Comparison of ENCODE assay signal across 13 cellular contexts in genomic region chr4:8917321-8917811, GRCh38. TPM values are rescaled to one million over a fixed set of nuclear protein-coding genes. Genes with fewer than 3 reads are reported as not detected.
DNase-seq lines count a peak whose midpoint lies in the region; ATAC-seq and TF ChIP-seq lines count a peak whose summit lies in the region.
"Had no signal": no experiment of that assay in that cellular context is flagged by ENCODE, and none has a peak within 500 bp of the region (broad histone marks: within the 10 kb centered on the region; RNA-seq: fewer than 3 reads in every experiment).

No MANE protein-coding gene starts in this region.

- H3K4me1 Mint-ChIP-seq in activated CD8-positive, alpha-beta memory T cell treated with anti-CD3 and anti-CD28 coated beads, Interleukin-2, amount 10 ng/mL, durations not matched to agents 7 days and 5 days, result no peaks in the 10 kb centered on the region

- WGBS in thyroid gland, 2 donors, result 81 to 87% methylated on average over 8 to 11 of the region's 12 CpGs

- ATAC-seq in activated CD8-positive, alpha-beta memory T cell treated with anti-CD3 and anti-CD28 coated beads, Interleukin-2, amount 10 ng/mL, durations not matched to agents 7 days and 5 days, result no peak

- H3K36me3 Mint-ChIP-seq in activated CD8-positive, alpha-beta memory T cell treated with anti-CD3 and anti-CD28 coated beads, Interleukin-2, amount 10 ng/mL, durations not matched to agents 7 days and 5 days, result no peaks in the 10 kb centered on the region
- H3K36me3 Mint-ChIP-seq: mesothelial cell of epicardium had no signal

- intact Hi-C loops in thyroid gland (cut with DNase I), result no loop called here

- no peaks in the 10 kb centered on the region for H3K27me3 Mint-ChIP-seq in activated CD8-positive, alpha-beta memory T cell treated with anti-CD3 and anti-CD28 coated beads, Interleukin-2, amount 10 ng/mL, durations not matched to agents 7 days and 5 days

- no peaks in the 10 kb centered on the region for H3K36me3 ChIP-seq in thyroid gland

- no peak overlapping the region for H3K27ac Mint-ChIP-seq in activated CD8-positive, alpha-beta memory T cell treated with anti-CD3 and anti-CD28 coated beads, Interleukin-2, amount 10 ng/mL, durations not matched to agents 7 days and 5 days
- H3K27ac Mint-ChIP-seq: mesothelial cell of epicardium had no signal

- DNase-seq in AG20443 (ENCODE audit: low spot score) (peak; percentile 6), GM03348 (ENCODE audit: low spot score) (peak; percentile 12), mucosa of gallbladder (ENCODE audit: low spot score) (peak; percentile 4), thyroid gland (no peak), occipital lobe (lab: John Stamatoyannopoulos, UW) (no peak)
- DNase-seq in activated CD8-positive, alpha-beta memory T cell treated with anti-CD3 and anti-CD28 coated beads, Interleukin-2, amount 10 ng/mL, durations not matched to agents 7 days and 5 days, result peak; percentile 27
- DNase-seq in central memory CD4-positive, alpha-beta T cell, result no peak
- DNase-seq: cerebellar nuclear complex, DMS79, NCI-H1417 treated with DMSO at 0.1 percent for 48 hours, NCI-H446 treated with DMSO at 0.1 percent for 48 hours had no signal

- no peak for TF ChIP-seq CTCF in thyroid gland (IDR thresholded peaks at IDR 0.05)

- no peaks in the 10 kb centered on the region for H3K9me3 ChIP-seq in thyroid gland

- no peaks in the 10 kb centered on the region for H3K4me1 ChIP-seq in thyroid gland

- no peak overlapping the region for H3K27ac ChIP-seq in thyroid gland
- H3K27ac ChIP-seq: C4-2B had no signal

- no peaks in the 10 kb centered on the region for H3K9me3 Mint-ChIP-seq in activated CD8-positive, alpha-beta memory T cell treated with anti-CD3 and anti-CD28 coated beads, Interleukin-2, amount 10 ng/mL, durations not matched to agents 7 days and 5 days (ENCODE audit: low read depth)
- H3K9me3 Mint-ChIP-seq: mesothelial cell of epicardium had no signal

- no peak for TF ChIP-seq POLR2A in thyroid gland (IDR thresholded peaks at IDR 0.05)

- CTCF ChIA-PET in activated CD8-positive, alpha-beta memory T cell treated with anti-CD3 and anti-CD28 coated beads, Interleukin-2, amount 10 ng/mL, durations not matched to agents 7 days and 5 days (lab: Charles Lee), result interaction anchor here (0.6 to 1.8 kb wide), 12 partner anchors 10 to 651 kb away, joined by 3 to 18 read pairs (median 4); no protein-coding TSS in a partner anchor

- no peak overlapping the region for H3K4me3 ChIP-seq in thyroid gland (replicated peaks in 1 of 3)

- H3K4me3 Mint-ChIP-seq in activated CD8-positive, alpha-beta memory T cell treated with anti-CD3 and anti-CD28 coated beads, Interleukin-2, amount 10 ng/mL, durations not matched to agents 7 days and 5 days, result no peak overlapping the region
- H3K4me3 Mint-ChIP-seq: mesothelial cell of epicardium had no signal

- no peaks in the 10 kb centered on the region for H3K27me3 ChIP-seq in thyroid gland

RNA-seq across cellular contexts. Expression of gene HMX1, which starts 45.7 kb away (rescaled TPM):
- not detected for total RNA-seq in activated CD8-positive, alpha-beta memory T cell treated with anti-CD3 and anti-CD28 coated beads, Interleukin-2, amount 10 ng/mL, durations not matched to agents 7 days and 5 days
- total RNA-seq in mucosa of gallbladder, result not detected
- total RNA-seq in thyroid gland, result 1 to 10 TPM in 1 of 4 donors, not detected in 3; 2.6 TPM
- total RNA-seq in occipital lobe, result 0.16 TPM

Comparison
In these comparisons a context has a peak if more than half of its experiments do, and no peak if none do; other contexts are left out.
1. DNase-seq: peak in AG20443 (single experiment), GM03348 (single experiment), activated CD8-positive, alpha-beta memory T cell treated with anti-CD3 and anti-CD28 coated beads, Interleukin-2, amount 10 ng/mL, durations not matched to agents 7 days and 5 days (single experiment) and mucosa of gallbladder (single experiment); none in thyroid gland (0 of 2), occipital lobe (single experiment) and central memory CD4-positive, alpha-beta T cell (single experiment).